ENCODE assay signal across 1 cellular context in genomic region chr12:55715833-55716581, GRCh38.
TF ChIP-seq lines count a peak whose summit lies in the region.

Gene BLOC1S1 (plus strand): TSS chr12:55716046. CDS start chr12:55716052, 6 bp downstream.

TF ChIP-seq in K562, 482 proteins besides CTCF, POLR2A, EP300 and RAD21 (continued from another document and continues in another):
- peak in 1 of 3 experiments; percentile 68; a peak in 2 of 6 replicates for TF ChIP-seq ZBTB11 (CRISPR knock-in tag; IDR thresholded peaks at IDR 0.05)
- peak; percentile 8; the same call in 1 of the 2 replicates for TF ChIP-seq CBFA2T3 (IDR thresholded peaks at IDR 0.05)
- TF ChIP-seq KDM5B (IDR thresholded peaks at IDR 0.05; ENCODE audit: insufficient replicate concordance, low read depth, low read length), result peak; percentile 46
- TF ChIP-seq PHF8 (IDR thresholded peaks at IDR 0.05; ENCODE audit: borderline replicate concordance, low read length), result peak; percentile 98
- TF ChIP-seq PHB (CRISPR knock-in tag; IDR thresholded peaks at IDR 0.05), result no peak
- TF ChIP-seq ZNF12 (CRISPR knock-in tag; IDR thresholded peaks at IDR 0.05), result no peak
- peak; percentile 99 for TF ChIP-seq SIN3B (IDR thresholded peaks at IDR 0.05; ENCODE audit: low read depth)
- TF ChIP-seq DPF2 (IDR thresholded peaks at IDR 0.05), result peak; percentile 19; the same call in 1 of the 2 replicates
- 0 out of 2 replicates have a peak, but pooled peaks have one; percentile 40 for TF ChIP-seq CLOCK (CRISPR knock-in tag; IDR thresholded peaks at IDR 0.05; ENCODE audit: borderline replicate concordance)
- peak in 1 of 2 experiments; percentile 95; a peak in 2 of 4 replicates for TF ChIP-seq KDM4B (IDR thresholded peaks at IDR 0.05; ENCODE audit: borderline replicate concordance in 2 of 2, low read depth in 1 of 2)
- 0 out of 2 replicates have a peak, but pooled peaks have one; percentile 21 for TF ChIP-seq BCOR (IDR thresholded peaks at IDR 0.05)
- TF ChIP-seq SAP30 (IDR thresholded peaks at IDR 0.05; ENCODE audit: borderline replicate concordance, insufficient read depth, low read depth, low read length, poor library complexity, severe bottlenecking), result peak; percentile 98
- TF ChIP-seq SOX6 (IDR thresholded peaks at IDR 0.05), result peak; percentile 35; the same call in 1 of the 2 replicates
- no peak for TF ChIP-seq ZNF780A (CRISPR knock-in tag; IDR thresholded peaks at IDR 0.05)
- TF ChIP-seq TFE3 (CRISPR knock-in tag; IDR thresholded peaks at IDR 0.05), result peak; percentile 100
- peak; percentile 85 to 94 for TF ChIP-seq UBTF (IDR thresholded peaks at IDR 0.05; ENCODE audit: borderline replicate concordance in 1 of 2, low read depth in 2 of 2, low read length in 2 of 2)
- 0 out of 4 replicates have a peak, but pooled peaks of 1 of the 2 experiments have one; percentile 43 for TF ChIP-seq TBL1XR1 (IDR thresholded peaks at IDR 0.05; ENCODE audit: low read length in 2 of 2)
- peak; percentile 84 to 93 for TF ChIP-seq E2F6 (IDR thresholded peaks at IDR 0.05; ENCODE audit: borderline replicate concordance in 1 of 2, extremely low read depth in 1 of 2, insufficient read depth in 1 of 2, insufficient read length in 1 of 2, low read depth in 1 of 2, low read length in 1 of 2, poor library complexity in 1 of 2, severe bottlenecking in 1 of 2)
- peak; percentile 69; the same call in 1 of the 2 replicates for TF ChIP-seq KDM2B (CRISPR knock-in tag; IDR thresholded peaks at IDR 0.05)
- TF ChIP-seq ZNF3 (CRISPR knock-in tag; IDR thresholded peaks at IDR 0.05), result no peak
- TF ChIP-seq ZNF407 (IDR thresholded peaks at IDR 0.05; ENCODE audit: low read depth), result no peak
- no peak for TF ChIP-seq ZNF197 (CRISPR knock-in tag; IDR thresholded peaks at IDR 0.05; ENCODE audit: low read depth)
- TF ChIP-seq KLF6 (CRISPR knock-in tag; IDR thresholded peaks at IDR 0.05; ENCODE audit: borderline replicate concordance), result 0 out of 2 replicates have a peak, but pooled peaks have one; percentile 19
- no peak for TF ChIP-seq ZFP1 (CRISPR knock-in tag; IDR thresholded peaks at IDR 0.05)
- peak; percentile 96 for TF ChIP-seq DIDO1 (tag; IDR thresholded peaks at IDR 0.05; ENCODE audit: low read depth)
- peak; percentile 50; the same call in 1 of the 2 replicates for TF ChIP-seq MYC (IDR thresholded peaks at IDR 0.05; ENCODE audit: low read depth, low read length)
- TF ChIP-seq MYC (CRISPR knock-in tag; IDR thresholded peaks at IDR 0.05; ENCODE audit: borderline replicate concordance, low read depth), result peak; percentile 60; the same call in 1 of the 2 replicates
- peak; percentile 35; the same call in 1 of the 2 replicates for TF ChIP-seq ZNF263 (CRISPR knock-in tag; IDR thresholded peaks at IDR 0.05; ENCODE audit: borderline replicate concordance)
- no peak for TF ChIP-seq SAFB (IDR thresholded peaks at IDR 0.05; ENCODE audit: borderline replicate concordance, low read depth, low read length)
- TF ChIP-seq MITF (IDR thresholded peaks at IDR 0.05), result peak; percentile 83; the same call in 1 of the 2 replicates
- peak; percentile 16 for TF ChIP-seq SMAD1 (IDR thresholded peaks at IDR 0.05; ENCODE audit: low read depth, low read length, partially characterized antibody)
